ENCODE assay signal across 1 cellular context in genomic region chr9:30713279-30713678, GRCh38.
TF ChIP-seq lines count a peak whose summit lies in the region.

No MANE protein-coding gene starts in this region.

TF ChIP-seq in SK-N-SH, 30 proteins besides CTCF, POLR2A, EP300 and RAD21 (continued from another document):
- TF ChIP-seq, protein P1, sequence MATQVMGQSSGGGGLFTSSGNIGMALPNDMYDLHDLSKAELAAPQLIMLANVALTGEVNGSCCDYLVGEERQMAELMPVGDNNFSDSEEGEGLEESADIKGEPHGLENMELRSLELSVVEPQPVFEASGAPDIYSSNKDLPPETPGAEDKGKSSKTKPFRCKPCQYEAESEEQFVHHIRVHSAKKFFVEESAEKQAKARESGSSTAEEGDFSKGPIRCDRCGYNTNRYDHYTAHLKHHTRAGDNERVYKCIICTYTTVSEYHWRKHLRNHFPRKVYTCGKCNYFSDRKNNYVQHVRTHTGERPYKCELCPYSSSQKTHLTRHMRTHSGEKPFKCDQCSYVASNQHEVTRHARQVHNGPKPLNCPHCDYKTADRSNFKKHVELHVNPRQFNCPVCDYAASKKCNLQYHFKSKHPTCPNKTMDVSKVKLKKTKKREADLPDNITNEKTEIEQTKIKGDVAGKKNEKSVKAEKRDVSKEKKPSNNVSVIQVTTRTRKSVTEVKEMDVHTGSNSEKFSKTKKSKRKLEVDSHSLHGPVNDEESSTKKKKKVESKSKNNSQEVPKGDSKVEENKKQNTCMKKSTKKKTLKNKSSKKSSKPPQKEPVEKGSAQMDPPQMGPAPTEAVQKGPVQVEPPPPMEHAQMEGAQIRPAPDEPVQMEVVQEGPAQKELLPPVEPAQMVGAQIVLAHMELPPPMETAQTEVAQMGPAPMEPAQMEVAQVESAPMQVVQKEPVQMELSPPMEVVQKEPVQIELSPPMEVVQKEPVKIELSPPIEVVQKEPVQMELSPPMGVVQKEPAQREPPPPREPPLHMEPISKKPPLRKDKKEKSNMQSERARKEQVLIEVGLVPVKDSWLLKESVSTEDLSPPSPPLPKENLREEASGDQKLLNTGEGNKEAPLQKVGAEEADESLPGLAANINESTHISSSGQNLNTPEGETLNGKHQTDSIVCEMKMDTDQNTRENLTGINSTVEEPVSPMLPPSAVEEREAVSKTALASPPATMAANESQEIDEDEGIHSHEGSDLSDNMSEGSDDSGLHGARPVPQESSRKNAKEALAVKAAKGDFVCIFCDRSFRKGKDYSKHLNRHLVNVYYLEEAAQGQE (IDR thresholded peaks at IDR 0.05; ENCODE audit: low read depth, low read length): no peak
- no peak for TF ChIP-seq JUND (IDR thresholded peaks at IDR 0.05)
- TF ChIP-seq ELF1 (IDR thresholded peaks at IDR 0.05): no peak
- no peak for TF ChIP-seq GABPA (IDR thresholded peaks at IDR 0.05; ENCODE audit: low read depth)
- no peak for TF ChIP-seq FOSL2 (IDR thresholded peaks at IDR 0.05; ENCODE audit: borderline replicate concordance, low read depth)
- no peak for TF ChIP-seq ZBTB33 (IDR thresholded peaks at IDR 0.05; ENCODE audit: borderline replicate concordance, low read depth)
- TF ChIP-seq, protein P2, sequence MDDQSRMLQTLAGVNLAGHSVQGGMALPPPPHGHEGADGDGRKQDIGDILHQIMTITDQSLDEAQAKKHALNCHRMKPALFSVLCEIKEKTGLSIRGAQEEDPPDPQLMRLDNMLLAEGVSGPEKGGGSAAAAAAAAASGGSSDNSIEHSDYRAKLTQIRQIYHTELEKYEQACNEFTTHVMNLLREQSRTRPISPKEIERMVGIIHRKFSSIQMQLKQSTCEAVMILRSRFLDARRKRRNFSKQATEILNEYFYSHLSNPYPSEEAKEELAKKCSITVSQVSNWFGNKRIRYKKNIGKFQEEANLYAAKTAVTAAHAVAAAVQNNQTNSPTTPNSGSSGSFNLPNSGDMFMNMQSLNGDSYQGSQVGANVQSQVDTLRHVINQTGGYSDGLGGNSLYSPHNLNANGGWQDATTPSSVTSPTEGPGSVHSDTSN (IDR thresholded peaks at IDR 0.05): no peak
- TF ChIP-seq FOXJ3 (CRISPR knock-in tag; IDR thresholded peaks at IDR 0.05): peak; percentile 62; the same call in 1 of the 2 replicates
- peak; percentile 80 for TF ChIP-seq CHD2 (IDR thresholded peaks at IDR 0.05; ENCODE audit: low read length, partially characterized antibody)
